ENCODE assay signal across 9 cellular contexts in genomic region chr7:1432411-1433082, GRCh38. TPM values are rescaled to one million over a fixed set of nuclear protein-coding genes. Genes with fewer than 3 reads are reported as not detected.
DNase-seq lines count a peak whose midpoint lies in the region; ATAC-seq, FAIRE-seq and TF ChIP-seq lines count a peak whose summit lies in the region.
"Had no signal": no experiment of that assay in that cellular context is flagged by ENCODE, and none has a peak within 500 bp of the region (broad histone marks: within the 10 kb centered on the region; RNA-seq: fewer than 3 reads in every experiment).

No MANE protein-coding gene starts in this region.

- no peaks in the 10 kb centered on the region for H3K4me1 ChIP-seq in pancreas

- peak overlapping the region; percentile 41 for H3K27ac Mint-ChIP-seq in type B pancreatic cell

- peak; percentile 58 for ATAC-seq in HG03354 (IDR thresholded peaks at IDR 0.05; ENCODE audit: poor library complexity, severe bottlenecking, unreplicated experiment)
- ATAC-seq in pancreas: peak; percentile 64 to 91 (median 86)
- ATAC-seq in HG02870 (IDR thresholded peaks at IDR 0.05; ENCODE audit: unreplicated experiment): no peak

- H3K4me3 ChIP-seq in foreskin fibroblast (ENCODE audit: low read depth in 1 of 2, low read length in 2 of 2) (no peak overlapping the region), pancreas (no peak overlapping the region)

- H3K9me3 Mint-ChIP-seq in type B pancreatic cell: no peaks in the 10 kb centered on the region

- H3K9me3 ChIP-seq in pancreas: no peaks in the 10 kb centered on the region

- FAIRE-seq in pancreas (lab: Jason Lieb, UNC): no peak
- FAIRE-seq: TTC549 had no signal

- peaks cover 11% of the 10 kb centered on the region for H3K27me3 Mint-ChIP-seq in type B pancreatic cell

- no peak overlapping the region for H3K4me3 Mint-ChIP-seq in type B pancreatic cell

- peak; percentile 87 for DNase-seq in D341Med (ENCODE audit: low spot score)
- DNase-seq in RPMI8226: peak; percentile 83
- DNase-seq in activated effector memory CD4-positive, alpha-beta T cell treated with Interleukin-2 at 50 U/mL for 16 hours: peak; percentile 63
- DNase-seq in foreskin fibroblast: peak; percentile 12 to 71
- DNase-seq in pancreas: peak; percentile 44 to 98 (median 78)
- DNase-seq in type B pancreatic cell (ENCODE audit: extremely low spot score, unreplicated experiment): no peak

- H3K36me3 ChIP-seq in pancreas: no peaks in the 10 kb centered on the region

- WGBS in pancreas, 2 donors: 16 to 17% methylated on average over 30 of the region's 30 CpGs

- H3K4me1 Mint-ChIP-seq in type B pancreatic cell (ENCODE audit: unreplicated experiment): peaks cover 4% of the 10 kb centered on the region

- intact Hi-C loops in pancreas (cut with DNase I): loop anchor here in 2 of 3 donors (10.0 kb wide), 1 partner anchor 238 kb away; no protein-coding TSS in a partner anchor

- H3K27me3 ChIP-seq in pancreas: peaks cover 0 to 11% (median 0%) of the 10 kb centered on the region in 4 donors

- H3K36me3 Mint-ChIP-seq in type B pancreatic cell: no peaks in the 10 kb centered on the region

- no peak overlapping the region for H3K27ac ChIP-seq in pancreas

- peak; percentile 96 for TF ChIP-seq CTCF in foreskin fibroblast (IDR thresholded peaks at IDR 0.05; ENCODE audit: low read depth, low read length)
- TF ChIP-seq CTCF in pancreas (IDR thresholded peaks at IDR 0.05): peak; percentile 97 to 99 (median 98)
- TF ChIP-seq CTCF in type B pancreatic cell (conservative IDR thresholded peaks at IDR 0.05): peak; percentile 96

RNA-seq across cellular contexts. Expression of gene MICALL2, which starts 26.7 kb away (rescaled TPM):
- 10 to 100 TPM in 4 of 6 donors, 1 to 10 TPM in 2; 8.3 to 24.2 (median 11.3) TPM for total RNA-seq in pancreas
- 10 to 100 TPM; 85.6 to 93.6 TPM for polyA plus RNA-seq in pancreas
- total RNA-seq in type B pancreatic cell (ENCODE audit: low replicate concordance): 5.6 and 12.3 TPM in 2 replicates
